Comparison of ENCODE assay signal across 28 cellular contexts in genomic region chr10:5325076-5325475, GRCh38. TPM values are rescaled to one million over a fixed set of nuclear protein-coding genes. Genes with fewer than 3 reads are reported as not detected.
"Had no signal": no experiment of that assay in that cellular context is flagged by ENCODE, and none has a peak within 500 bp of the region (broad histone marks: within the 10 kb centered on the region; RNA-seq: fewer than 3 reads in every experiment).

No MANE protein-coding gene starts in this region.

- ATAC-seq: activated CD8-positive, alpha-beta memory T cell treated with anti-CD3 and anti-CD28 coated beads, Interleukin-2, amount 10 ng/mL, durations not matched to agents 7 days and 5 days; PC-3; T-helper 17 cell had no signal

- H3K27ac Mint-ChIP-seq: activated B cell treated with CpG ODN at 0.5 μM for 24 hours; activated CD4-positive, alpha-beta T cell treated with anti-CD3 and anti-CD28 coated beads, Interleukin-2, amount 10 ng/mL, durations not matched to agents 24 days and 14 days; activated CD8-positive, alpha-beta memory T cell treated with anti-CD3 and anti-CD28 coated beads, Interleukin-2, amount 10 ng/mL, durations not matched to agents 7 days and 5 days; activated naive CD4-positive, alpha-beta T cell treated with anti-CD3 and anti-CD28 coated beads for 36 hours; activated naive CD8-positive, alpha-beta T cell; activated T-cell treated with anti-CD3 and anti-CD28 coated beads, Interleukin-2, amount 50 U/mL, for 24 hours; T-helper 17 cell had no signal

- H3K4me2 ChIP-seq: KMS-11 had no signal

- H3K36me3 ChIP-seq: cardiac muscle cell had no signal

- DNase-seq: activated B cell treated with CpG ODN at 0.5 μM for 24 hours; activated CD4-positive, alpha-beta T cell treated with anti-CD3 and anti-CD28 coated beads for 1 hour; activated CD4-positive, alpha-beta T cell treated with anti-CD3 and anti-CD28 coated beads, Interleukin-2, amount 10 ng/mL, durations not matched to agents 24 days and 14 days; activated CD4-positive, alpha-beta T cell treated with anti-CD3 and anti-CD28 coated beads, Interleukin-2, amount 50 U/mL, for 48 hours; activated CD8-positive, alpha-beta memory T cell treated with anti-CD3 and anti-CD28 coated beads, Interleukin-2, amount 10 ng/mL, durations not matched to agents 7 days and 5 days; activated effector memory CD4-positive, alpha-beta T cell treated with anti-CD3 and anti-CD28 coated beads, Interleukin-2, amount 50 U/mL, for 16 hours; activated naive CD4-positive, alpha-beta T cell treated with anti-CD3 and anti-CD28 coated beads for 36 hours; activated T-cell treated with anti-CD3 and anti-CD28 coated beads, Interleukin-2, amount 50 U/mL, for 24 hours; amygdala; NCI-H1092 treated with DMSO at 0.1 percent for 48 hours; NCI-H1417 treated with DMSO at 0.1 percent for 48 hours; NCI-H1694; NCI-H2029; NCI-H2107; NCI-H2171 treated with DMSO at 0.1 percent for 48 hours; NCI-H345; NCI-H510A treated with DMSO at 0.1 percent for 48 hours; PC-3; SHP77 treated with DMSO at 0.1 percent for 48 hours; T-helper 17 cell; T-helper 9 cell had no signal

- H3K27me3 Mint-ChIP-seq: activated naive CD8-positive, alpha-beta T cell; activated T-cell treated with anti-CD3 and anti-CD28 coated beads, Interleukin-2, amount 50 U/mL, for 24 hours had no signal

- H3K9ac ChIP-seq: KMS-11 had no signal

- H3K4me1 Mint-ChIP-seq: activated B cell treated with CpG ODN at 0.5 μM for 24 hours; activated CD8-positive, alpha-beta memory T cell treated with anti-CD3 and anti-CD28 coated beads, Interleukin-2, amount 10 ng/mL, durations not matched to agents 7 days and 5 days; brain had no signal

- H3K4me3 ChIP-seq: cardiac muscle cell had no signal

- H3K36me3 Mint-ChIP-seq: activated CD8-positive, alpha-beta memory T cell treated with anti-CD3 and anti-CD28 coated beads, Interleukin-2, amount 10 ng/mL, durations not matched to agents 7 days and 5 days; brain had no signal

- H3K27ac ChIP-seq: cardiac muscle cell, KMS-11 had no signal

- H3K9me3 Mint-ChIP-seq: activated B cell treated with CpG ODN at 0.5 μM for 24 hours had no signal

- H3K4me3 Mint-ChIP-seq: activated B cell treated with CpG ODN at 0.5 μM for 24 hours; activated CD4-positive, alpha-beta T cell treated with anti-CD3 and anti-CD28 coated beads, Interleukin-2, amount 10 ng/mL, durations not matched to agents 24 days and 14 days; activated CD8-positive, alpha-beta memory T cell treated with anti-CD3 and anti-CD28 coated beads, Interleukin-2, amount 10 ng/mL, durations not matched to agents 7 days and 5 days; activated naive CD4-positive, alpha-beta T cell treated with anti-CD3 and anti-CD28 coated beads for 36 hours; activated naive CD8-positive, alpha-beta T cell; activated T-cell treated with anti-CD3 and anti-CD28 coated beads, Interleukin-2, amount 50 U/mL, for 24 hours; brain; T-helper 17 cell had no signal

- H3K27me3 ChIP-seq: cardiac muscle cell had no signal

RNA-seq across cellular contexts. Expression of gene UCN3, which starts 39.7 kb away (rescaled TPM):
- total RNA-seq: activated B cell treated with CpG ODN at 0.5 μM for 24 hours; activated CD4-positive, alpha-beta T cell treated with anti-CD3 and anti-CD28 coated beads, Interleukin-2, amount 10 ng/mL, durations not matched to agents 24 days and 14 days; activated CD8-positive, alpha-beta memory T cell treated with anti-CD3 and anti-CD28 coated beads, Interleukin-2, amount 10 ng/mL, durations not matched to agents 7 days and 5 days; activated naive CD4-positive, alpha-beta T cell treated with anti-CD3 and anti-CD28 coated beads for 36 hours; astrocyte; cardiac muscle cell; MCF 10A; PC-3; SK-MEL-5; T-helper 17 cell had no signal
- polyA plus RNA-seq: cardiac muscle cell had no signal
